17 cellular contexts compared by ENCODE assay signal in genomic region chr17:47603830-47604229, GRCh38. TPM values are rescaled to one million over a fixed set of nuclear protein-coding genes. Genes with fewer than 3 reads are reported as not detected.
A peak's percentile ranks its signal among the peaks of the same experiment; 100 is the strongest.
DNase-seq lines count a peak whose midpoint lies in the region; ATAC-seq and TF ChIP-seq lines count a peak whose summit lies in the region.
"Had no signal": no experiment of that assay in that cellular context is flagged by ENCODE, and none has a peak within 500 bp of the region (broad histone marks: within the 10 kb centered on the region; RNA-seq: fewer than 3 reads in every experiment).

No MANE protein-coding gene starts in this region.

- no peak overlapping the region for H2AFZ ChIP-seq in SK-N-SH (ENCODE audit: low read depth)

- H3K27ac ChIP-seq in BLaER1 treated with 17β-estradiol and CSF1 and Interleukin-3, amounts not matched to agents 10 nM and 100 nM, result peak overlapping the region in 4 of 11 experiments; percentile 2 to 59 (median 43); a peak in 5 of 22 replicates
- peak overlapping the region; percentile 43 to 49; a peak in 2 of 4 replicates for H3K27ac ChIP-seq in SK-N-SH (ENCODE audit: low read depth in 2 of 2, low read length in 1 of 2)
- H3K27ac ChIP-seq: suprapubic skin had no signal

- peak; percentile 30; the same call in 1 of the 2 replicates for TF ChIP-seq RAD21 in SK-N-SH (IDR thresholded peaks at IDR 0.05; ENCODE audit: low read length)

- peak overlapping the region in 1 of 11 experiments; percentile 29; a peak in 1 of 22 replicates for H3K9ac ChIP-seq in BLaER1 treated with 17β-estradiol and CSF1 and Interleukin-3, amounts not matched to agents 10 nM and 100 nM
- H3K9ac ChIP-seq in SK-N-SH, result no peak overlapping the region

- H3K9me3 ChIP-seq in BLaER1 treated with 17β-estradiol and CSF1 and Interleukin-3, amounts not matched to agents 10 nM and 100 nM (replicated peaks in 1 of 11), result no peaks in the 10 kb centered on the region
- H3K9me3 ChIP-seq in SK-N-SH, result no peaks in the 10 kb centered on the region
- H3K9me3 ChIP-seq: suprapubic skin had no signal

- H3K9me2 ChIP-seq in SK-N-SH, result no peaks in the 10 kb centered on the region

- H3K4me1 Mint-ChIP-seq in HFFc6 (ENCODE audit: low read depth), result peaks cover 29% of the 10 kb centered on the region
- H3K4me1 Mint-ChIP-seq: central memory CD8-positive, alpha-beta T cell; WTC11 had no signal

- peaks cover 74 to 99% (median 86%) of the 10 kb centered on the region in 11 experiments for H3K36me3 ChIP-seq in BLaER1 treated with 17β-estradiol and CSF1 and Interleukin-3, amounts not matched to agents 10 nM and 100 nM
- H3K36me3 ChIP-seq in SK-N-SH (replicated peaks in 1 of 2; ENCODE audit: control insufficient read depth in 1 of 2, insufficient read depth in 2 of 2, low read length in 1 of 2), result peaks cover 64 to 87% of the 10 kb centered on the region in 2 experiments

- TF ChIP-seq EP300 in SK-N-SH (IDR thresholded peaks at IDR 0.05; ENCODE audit: borderline replicate concordance in 1 of 2, low read depth in 1 of 2, low read length in 1 of 2), result no peak

- H3K4me3 Mint-ChIP-seq in HFFc6, result peak overlapping the region; percentile 16; the same call in 1 of the 2 replicates
- H3K4me3 Mint-ChIP-seq: activated naive CD4-positive, alpha-beta T cell treated with anti-CD3 and anti-CD28 coated beads for 36 hours; central memory CD8-positive, alpha-beta T cell; WTC11 had no signal

- H3F3A ChIP-seq in SK-N-SH (replicated peaks; ENCODE audit: insufficient read depth), result peaks cover 30% of the 10 kb centered on the region

- DNase-seq in HFFc6, result no peak
- no peak for DNase-seq in SK-N-SH
- DNase-seq in myocyte (ENCODE audit: low read depth), result peak; percentile 24
- DNase-seq in EL, result no peak
- no peak for DNase-seq in activated gamma-delta T cell (lab: John Stamatoyannopoulos, UW)
- DNase-seq: activated naive CD4-positive, alpha-beta T cell treated with anti-CD3 and anti-CD28 coated beads for 36 hours; DND-41; head of caudate nucleus; kidney; PC-3; posterior cingulate gyrus had no signal

- ATAC-seq in HG03457 (IDR thresholded peaks at IDR 0.05; ENCODE audit: unreplicated experiment) (no peak), GM19463 (IDR thresholded peaks at IDR 0.05; ENCODE audit: unreplicated experiment) (no peak)
- ATAC-seq: PC-3, WTC11 had no signal

- CTCF ChIA-PET in SK-N-SH (lab: Yijun Ruan, JAX), result interaction anchor here (0.9 to 6.4 kb wide), 8 partner anchors 12 to 133 kb away, joined by 3 to 73 read pairs (median 4); no protein-coding TSS in a partner anchor

- peaks cover 0 to 31% (median 26%) of the 10 kb centered on the region in 10 experiments; a peak in 13 of 20 replicates for H3K4me1 ChIP-seq in BLaER1 treated with 17β-estradiol and CSF1 and Interleukin-3, amounts not matched to agents 10 nM and 100 nM
- peaks cover 11 to 15% of the 10 kb centered on the region in 2 experiments; a peak in 3 of 4 replicates for H3K4me1 ChIP-seq in SK-N-SH (ENCODE audit: control insufficient read depth in 1 of 2, insufficient read depth in 2 of 2, low read depth in 1 of 2, low read length in 1 of 2)

- H3K79me2 ChIP-seq in SK-N-SH (ENCODE audit: insufficient read depth), result no peaks in the 10 kb centered on the region; the same call in 1 of the 2 replicates

- 65% methylated on average over 3 of the region's 3 CpGs for WGBS in SK-N-SH (ENCODE audit: low lambda C conversion rate)

- TF ChIP-seq CTCF in HFFc6 (IDR thresholded peaks at IDR 0.05) (no peak), SK-N-SH (IDR thresholded peaks at IDR 0.05) (peak; percentile 19)

- POLR2A ChIA-PET in SK-N-SH (lab: Yijun Ruan, JAX), result no interaction called here

- H3K27me3 ChIP-seq in BLaER1 treated with 17β-estradiol and CSF1 and Interleukin-3, amounts not matched to agents 10 nM and 100 nM, result no peaks in the 10 kb centered on the region
- no peaks in the 10 kb centered on the region for H3K27me3 ChIP-seq in SK-N-SH (ENCODE audit: insufficient read depth)
- H3K27me3 ChIP-seq: suprapubic skin had no signal

- peak overlapping the region; percentile 61 for H3K27ac Mint-ChIP-seq in HFFc6
- H3K27ac Mint-ChIP-seq: activated naive CD4-positive, alpha-beta T cell treated with anti-CD3 and anti-CD28 coated beads for 36 hours had no signal

- peaks cover 0 to 11% (median 0%) of the 10 kb centered on the region in 11 experiments; a peak in 3 of 22 replicates for H4K20me1 ChIP-seq in BLaER1 treated with 17β-estradiol and CSF1 and Interleukin-3, amounts not matched to agents 10 nM and 100 nM
- H4K20me1 ChIP-seq in SK-N-SH (ENCODE audit: insufficient read depth), result no peaks in the 10 kb centered on the region; the same call in 1 of the 2 replicates

- peak overlapping the region in 6 of 11 experiments; percentile 17 to 78 (median 38); a peak in 9 of 22 replicates for H3K4me2 ChIP-seq in BLaER1 treated with 17β-estradiol and CSF1 and Interleukin-3, amounts not matched to agents 10 nM and 100 nM
- H3K4me2 ChIP-seq in SK-N-SH, result no peak overlapping the region

- no peaks in the 10 kb centered on the region for H3K27me3 Mint-ChIP-seq in HFFc6 (ENCODE audit: insufficient read depth)
- H3K27me3 Mint-ChIP-seq: central memory CD8-positive, alpha-beta T cell had no signal

- H3K9me3 Mint-ChIP-seq in HFFc6, result no peaks in the 10 kb centered on the region
- H3K9me3 Mint-ChIP-seq: activated naive CD4-positive, alpha-beta T cell treated with anti-CD3 and anti-CD28 coated beads for 36 hours; central memory CD8-positive, alpha-beta T cell; WTC11 had no signal

- peaks cover 52% of the 10 kb centered on the region for H3K36me3 Mint-ChIP-seq in HFFc6 (ENCODE audit: low read depth)

- H3K4me3 ChIP-seq in BLaER1 treated with 17β-estradiol and CSF1 and Interleukin-3, amounts not matched to agents 10 nM and 100 nM, result no peak overlapping the region
- no peak overlapping the region for H3K4me3 ChIP-seq in SK-N-SH (ENCODE audit: low read depth in 2 of 2, low read length in 1 of 2)
- H3K4me3 ChIP-seq: suprapubic skin had no signal

TF ChIP-seq in SK-N-SH, 30 proteins besides CTCF, POLR2A, EP300 and RAD21 (continues in another document):
- TF ChIP-seq MEF2A (IDR thresholded peaks at IDR 0.05; ENCODE audit: borderline replicate concordance, low read depth) (no peak), TAF1 (IDR thresholded peaks at IDR 0.05; ENCODE audit: borderline replicate concordance, low read depth, low read length) (no peak), IRF3 (IDR thresholded peaks at IDR 0.05; ENCODE audit: low read depth, low read length) (no peak), ZBTB33 (IDR thresholded peaks at IDR 0.05; ENCODE audit: borderline replicate concordance, low read depth) (no peak), SIN3A (IDR thresholded peaks at IDR 0.05; ENCODE audit: borderline replicate concordance, low read depth, low read length) (no peak), GATA2 (CRISPR knock-in tag; IDR thresholded peaks at IDR 0.05) (no peak), REST (IDR thresholded peaks at IDR 0.05; ENCODE audit: low read depth, low read length) (no peak)

RNA-seq across cellular contexts. Expression of gene KPNB1, which starts 45.9 kb away (rescaled TPM):
- 100 to 1,000 TPM; 439 to 580 (median 549) TPM for total RNA-seq in HFFc6 (2021; fragmentation: NEBNext Ultra II Directional; extraction: Animal tissue kit (Norgen Biotek cat#: 25700))
- 89.5 and 142 TPM in 2 replicates for polyA plus RNA-seq in SK-N-SH (2012; rRNA removed)
- polyA plus RNA-seq in SK-N-SH (2012; cell fraction: cytosol; rRNA removed), result 99.2 and 142 TPM in 2 replicates
- 142 and 235 TPM in 2 replicates for polyA plus RNA-seq in SK-N-SH (2012; cell fraction: nucleus; rRNA removed)
- 230 and 249 TPM in 2 replicates for total RNA-seq in myocyte
- polyA plus RNA-seq in myocyte (2012), result 140 TPM
